Comparison of ENCODE assay signal across 1 cellular context in the genomic region with DNA sequence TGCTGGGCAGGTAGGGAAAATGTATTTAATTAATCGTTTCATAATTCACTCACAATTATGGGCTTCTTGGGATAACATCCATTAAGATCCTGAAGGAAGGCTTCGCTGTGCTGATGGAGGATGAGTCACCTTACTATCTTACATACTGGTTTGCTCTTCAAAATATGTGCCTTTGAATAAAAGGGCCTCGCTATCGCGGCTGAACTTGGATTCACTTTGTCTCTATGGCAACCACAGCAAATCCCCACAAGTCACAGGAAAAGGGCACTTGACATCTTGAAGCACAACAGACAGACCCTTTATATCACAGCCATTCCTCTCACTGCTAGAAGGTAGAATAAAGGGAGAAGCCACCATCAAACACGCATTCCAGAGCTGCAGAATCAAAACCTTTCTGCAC.
TF ChIP-seq lines count a peak whose summit lies in the region.

No MANE protein-coding gene starts in this region.

TF ChIP-seq in GM12878, 131 proteins besides CTCF, POLR2A, EP300 and RAD21:
- TF ChIP-seq, protein P1, sequence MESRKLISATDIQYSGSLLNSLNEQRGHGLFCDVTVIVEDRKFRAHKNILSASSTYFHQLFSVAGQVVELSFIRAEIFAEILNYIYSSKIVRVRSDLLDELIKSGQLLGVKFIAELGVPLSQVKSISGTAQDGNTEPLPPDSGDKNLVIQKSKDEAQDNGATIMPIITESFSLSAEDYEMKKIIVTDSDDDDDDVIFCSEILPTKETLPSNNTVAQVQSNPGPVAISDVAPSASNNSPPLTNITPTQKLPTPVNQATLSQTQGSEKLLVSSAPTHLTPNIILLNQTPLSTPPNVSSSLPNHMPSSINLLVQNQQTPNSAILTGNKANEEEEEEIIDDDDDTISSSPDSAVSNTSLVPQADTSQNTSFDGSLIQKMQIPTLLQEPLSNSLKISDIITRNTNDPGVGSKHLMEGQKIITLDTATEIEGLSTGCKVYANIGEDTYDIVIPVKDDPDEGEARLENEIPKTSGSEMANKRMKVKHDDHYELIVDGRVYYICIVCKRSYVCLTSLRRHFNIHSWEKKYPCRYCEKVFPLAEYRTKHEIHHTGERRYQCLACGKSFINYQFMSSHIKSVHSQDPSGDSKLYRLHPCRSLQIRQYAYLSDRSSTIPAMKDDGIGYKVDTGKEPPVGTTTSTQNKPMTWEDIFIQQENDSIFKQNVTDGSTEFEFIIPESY (IDR thresholded peaks at IDR 0.05) = 0 out of 2 replicates have a peak, but pooled peaks have one; percentile 45
- no peak for TF ChIP-seq SMAD1 (IDR thresholded peaks at IDR 0.05; ENCODE audit: low read depth, partially characterized antibody)
